15 cellular contexts compared by ENCODE assay signal in genomic region chr10:17474595-17474994, GRCh38. TPM values are rescaled to one million over a fixed set of nuclear protein-coding genes. Genes with fewer than 3 reads are reported as not detected.
A peak's percentile ranks its signal among the peaks of the same experiment; 100 is the strongest.
DNase-seq lines count a peak whose midpoint lies in the region; ATAC-seq, FAIRE-seq and TF ChIP-seq lines count a peak whose summit lies in the region.
"Had no signal": no experiment of that assay in that cellular context is flagged by ENCODE, and none has a peak within 500 bp of the region (broad histone marks: within the 10 kb centered on the region; RNA-seq: fewer than 3 reads in every experiment).

No MANE protein-coding gene starts in this region.

- in situ Hi-C loops in K562 (cut with MboI) = no loop called here

- no TSS peak for BruUV-seq in K562 (replicated peaks; lab: Mats Ljungman, UMichigan)

- POLR2A ChIA-PET in K562 (lab: Yijun Ruan, JAX) = interaction anchor here (1.0 kb wide), 1 partner anchor 19 kb away, joined by 3 read pairs; no protein-coding TSS in a partner anchor

- H3K9me1 ChIP-seq in K562 (ENCODE audit: control insufficient read depth, insufficient read depth, low read length) = no peaks in the 10 kb centered on the region

- H3K36me3 Mint-ChIP-seq in nephron (ENCODE audit: low read depth) = no peaks in the 10 kb centered on the region
- H3K36me3 Mint-ChIP-seq: stimulated activated naive B cell treated with anti-CD40 and anti-IgM and Interleukin-4, amounts not matched to agents 10 μg/mL and 1 μg/mL and 100 μg/mL, for 72 hours had no signal

- no peaks in the 10 kb centered on the region for H4K20me1 ChIP-seq in K562 (replicated peaks; ENCODE audit: control insufficient read depth, insufficient read depth, low read length)

- ATAC-seq in K562 (peak; percentile 69), GM19397 (IDR thresholded peaks at IDR 0.05; ENCODE audit: unreplicated experiment) (no peak)
- ATAC-seq: left colon; stimulated activated naive B cell treated with anti-CD40 and anti-IgM and Interleukin-4, amounts not matched to agents 10 μg/mL and 1 μg/mL and 100 μg/mL, for 72 hours; WTC11 had no signal

- H3K79me2 ChIP-seq in K562 (ENCODE audit: control insufficient read depth, insufficient read depth, low read length) = peaks cover 23% of the 10 kb centered on the region

- H3K9ac ChIP-seq in K562 (ENCODE audit: insufficient read depth in 1 of 2, low read depth in 2 of 2, low read length in 2 of 2) = peak overlapping the region; percentile 49 to 84; a peak in 2 of 4 replicates

- no peak for TF ChIP-seq EP300 in K562 (IDR thresholded peaks at IDR 0.05; ENCODE audit: low read length)

- peak overlapping the region; percentile 73 for H3K4me2 ChIP-seq in K562 (ENCODE audit: insufficient read depth, low read length)

- DNase-seq in DMS 273 (lab: John Stamatoyannopoulos, UW; ENCODE audit: unreplicated experiment) (peak; percentile 32), DMS 273 treated with DMSO at 0.1 percent for 48 hours (lab: John Stamatoyannopoulos, UW) (no peak), NCI-H1417 (lab: John Stamatoyannopoulos, UW) (peak in 2 of 3 experiments; percentile 61 to 91), K562 (ENCODE audit: extremely low read depth in 1 of 4, low spot score in 3 of 4) (peak; percentile 30 to 76 (median 50)), SHP77 (lab: John Stamatoyannopoulos, UW) (no peak), occipital lobe (lab: John Stamatoyannopoulos, UW) (no peak)
- DNase-seq: 8988T; DMS79 treated with DMSO at 0.1 percent for 48 hours; left colon; nucleus accumbens; stimulated activated naive B cell treated with anti-CD40 and anti-IgM and Interleukin-4, amounts not matched to agents 10 μg/mL and 1 μg/mL and 100 μg/mL, for 72 hours had no signal

- peaks cover 17% of the 10 kb centered on the region for H3K27me3 Mint-ChIP-seq in nephron (ENCODE audit: low read depth)

- no peak for TF ChIP-seq POLR2A in K562 (conservative IDR thresholded peaks at IDR 0.05)

- peak; percentile 48 for FAIRE-seq in K562 (lab: Jason Lieb, UNC)

- H3K9me3 Mint-ChIP-seq in nephron = peaks cover 5% of the 10 kb centered on the region

- peak overlapping the region; percentile 24 to 87 (median 37) for H3K27ac Mint-ChIP-seq in nephron
- H3K27ac Mint-ChIP-seq: stimulated activated naive B cell treated with anti-CD40 and anti-IgM and Interleukin-4, amounts not matched to agents 10 μg/mL and 1 μg/mL and 100 μg/mL, for 72 hours; WTC11 had no signal

- peak; percentile 36 to 56; a peak in 3 of 4 replicates for TF ChIP-seq RAD21 in K562 (CRISPR knock-in tag; conservative IDR thresholded peaks at IDR 0.05 in 1 of 2, IDR thresholded peaks at IDR 0.05 in 1 of 2)

- H3K36me3 ChIP-seq in K562 (ENCODE audit: control insufficient read depth, insufficient read depth, low read length) = no peaks in the 10 kb centered on the region; the same call in 2 of the 3 replicates

- no peak overlapping the region; the same call in 1 of the 3 replicates for H3K27ac ChIP-seq in K562 (ENCODE audit: extremely low read depth, low read depth, low read length)

- intact Hi-C loops in K562 (cut with micrococcal nuclease) = loop anchor here (1.0 to 10.0 kb wide), 3 partner anchors 44 to 632 kb away; no protein-coding TSS in a partner anchor

- no peak overlapping the region for H3K4me3 Mint-ChIP-seq in nephron
- H3K4me3 Mint-ChIP-seq: stimulated activated naive B cell treated with anti-CD40 and anti-IgM and Interleukin-4, amounts not matched to agents 10 μg/mL and 1 μg/mL and 100 μg/mL, for 72 hours; WTC11 had no signal

- WGBS in K562 (ENCODE audit: insufficient coverage, low coverage, missing lambda C conversion rate) = 4% methylated on average over 4 of the region's 4 CpGs

- H3K4me3 ChIP-seq in K562 = peak overlapping the region; percentile 26

- H3K4me1 Mint-ChIP-seq in nephron = peaks cover 6% of the 10 kb centered on the region

- CTCF ChIA-PET in K562 (lab: Yijun Ruan, JAX; ENCODE audit: low intra/inter-chr PET ratio) = interaction anchor here (0.8 to 0.9 kb wide), 2 partner anchors 66 to 184 kb away, joined by 3 to 10 read pairs; no protein-coding TSS in a partner anchor

- no peaks in the 10 kb centered on the region for H3K27me3 ChIP-seq in K562 (ENCODE audit: control insufficient read depth in 2 of 2, insufficient read depth in 2 of 2, low read length in 2 of 2)

- TF ChIP-seq CTCF in K562 (IDR thresholded peaks at IDR 0.05 in 2 of 3, conservative IDR thresholded peaks at IDR 0.05 in 1 of 3; ENCODE audit: insufficient read depth in 2 of 3, low read depth in 1 of 3, low read length in 3 of 3) (peak; percentile 41 to 69 (median 46); a peak in 4 of 6 replicates), nephron (IDR thresholded peaks at IDR 0.05; ENCODE audit: unreplicated experiment in 3 of 3) (no peak)

- peaks cover 3 to 12% of the 10 kb centered on the region in 2 experiments; a peak in 2 of 5 replicates for H3K4me1 ChIP-seq in K562 (replicated peaks in 1 of 2; ENCODE audit: control insufficient read depth in 2 of 2, insufficient read depth in 2 of 2, low read length in 2 of 2)

- H3K9me3 ChIP-seq in K562 (replicated peaks; ENCODE audit: control insufficient read depth, insufficient read depth, low read depth, low read length) = peaks cover 8% of the 10 kb centered on the region; the same call in 1 of the 2 replicates

- peak overlapping the region; percentile 84 for H2AFZ ChIP-seq in K562 (ENCODE audit: low read depth, low read length)

TF ChIP-seq in K562, 482 proteins besides CTCF, POLR2A, EP300 and RAD21 (continues in another document):
- TF ChIP-seq CC2D1A (IDR thresholded peaks at IDR 0.05) (peak; percentile 48; the same call in 1 of the 2 replicates), NCOA4 (IDR thresholded peaks at IDR 0.05; ENCODE audit: partially characterized antibody) (no peak), ZEB2 (IDR thresholded peaks at IDR 0.05) (peak; percentile 45; the same call in 1 of the 2 replicates), HNRNPK (IDR thresholded peaks at IDR 0.05; ENCODE audit: low read depth, low read length, poor library complexity, severe bottlenecking) (no peak), FOXK2 (conservative IDR thresholded peaks at IDR 0.05 in 1 of 2, IDR thresholded peaks at IDR 0.05 in 1 of 2; ENCODE audit: low read depth in 2 of 2) (0 out of 4 replicates have a peak, but pooled peaks of 1 of the 2 experiments have one; percentile 28), ZNF316 (IDR thresholded peaks at IDR 0.05) (0 out of 2 replicates have a peak, but pooled peaks have one; percentile 8), USF1 (CRISPR knock-in tag; IDR thresholded peaks at IDR 0.05) (no peak), ARNT (IDR thresholded peaks at IDR 0.05) (0 out of 4 replicates have a peak, but pooled peaks of 1 of the 2 experiments have one; percentile 25), JUND (IDR thresholded peaks at IDR 0.05; ENCODE audit: borderline replicate concordance, low read depth, low read length) (0 out of 2 replicates have a peak, but pooled peaks have one; percentile 2), JUND (tag; IDR thresholded peaks at IDR 0.05; ENCODE audit: borderline replicate concordance, low read depth, low read length) (no peak), CTCFL (IDR thresholded peaks at IDR 0.05; ENCODE audit: borderline replicate concordance, insufficient read depth, low read depth, low read length, poor library complexity, severe bottlenecking) (peak; percentile 24), MCM3 (IDR thresholded peaks at IDR 0.05) (no peak)

RNA-seq across cellular contexts. Expression of gene ST8SIA6, which starts 20.2 kb away (rescaled TPM):
- 2.7 and 7.6 TPM in 2 replicates for total RNA-seq in K562 (2011; cell fraction: chromatin; rRNA removed; ENCODE audit: low replicate concordance)
- 2.2 and 3.4 TPM in 2 replicates for total RNA-seq in K562 (2011; cell fraction: nucleolus; rRNA removed)
- total RNA-seq in K562 (2011; cell fraction: nucleoplasm; rRNA removed) = 5.1 and 5.6 TPM in 2 replicates
- 3.9 and 5.1 TPM in 2 replicates for total RNA-seq in K562 (2014; rRNA removed)
- 6.4 and 7.2 TPM in 2 replicates for total RNA-seq in K562 (2014; rRNA removed; fragmentation: Illumina TruSeq; extraction: Trizol)
- 4.8 and 6.7 TPM in 2 replicates for total RNA-seq in K562 (2015; rRNA removed; fragmentation: Illumina TruSeq; extraction: Trizol)
- total RNA-seq in K562 (2021) = 5.0 and 6.6 TPM in 2 replicates
- 4.4 and 6.6 TPM in 2 replicates for polyA plus RNA-seq in K562 (2011; rRNA removed)
- polyA plus RNA-seq in K562 (2011; cell fraction: cytosol; rRNA removed) = 1.5 and 1.7 TPM in 2 replicates
- 2.2 and 2.9 TPM in 2 replicates for polyA plus RNA-seq in K562 (2011; cell fraction: nucleus; rRNA removed)
- 2.9 and 5.6 TPM in 2 replicates for polyA plus RNA-seq in K562 (2012)
- 4.1 and 5.2 TPM in 2 replicates for polyA plus RNA-seq in K562 (2014; fragmentation: Illumina TruSeq; extraction: Trizol)
- polyA plus RNA-seq in K562 (2014; fragmentation: Nextera tagmentation; extraction: Ambion mirVana) = 1 to 10 TPM in 1 of 2 experiments, under 1 TPM in 1; 0.69 to 1.2 TPM
- polyA plus RNA-seq in K562 (2014; rRNA removed) = 3.2 and 3.3 TPM in 2 replicates
- polyA minus RNA-seq in K562 (2011; rRNA and poly(A)+ RNA removed) = 7.8 and 11.2 TPM in 2 replicates
- polyA minus RNA-seq in K562 (2011; cell fraction: cytosol; rRNA and poly(A)+ RNA removed) = 2.1 and 7.0 TPM in 2 replicates
- polyA minus RNA-seq in K562 (2011; cell fraction: nucleus; rRNA and poly(A)+ RNA removed) = 1.8 and 2.7 TPM in 2 replicates
- 16.2 TPM for total RNA-seq in occipital lobe
- total RNA-seq: HT-29 had no signal

Comparison
In these comparisons a context has a peak if more than half of its experiments do, and no peak if none do; other contexts are left out.
1. DNase-seq: peak in DMS 273 (single experiment), NCI-H1417 (2 of 3) and K562 (4 of 4); none in DMS 273 treated with DMSO at 0.1 percent for 48 hours (single experiment), SHP77 (0 of 2) and occipital lobe (single experiment).
2. CTCF ChIP-seq: peak in K562 (3 of 3); none in nephron (0 of 3).